In genomic region chr11:12149672-12150225, GRCh38 we compare ENCODE assay signal across 1 cellular context.
TF ChIP-seq lines count a peak whose summit lies in the region.

No MANE protein-coding gene starts in this region.

TF ChIP-seq in K562, 482 proteins besides CTCF, POLR2A, EP300 and RAD21 (continued from another document and continues in another):
- no peak for TF ChIP-seq ZNF518B (CRISPR knock-in tag; IDR thresholded peaks at IDR 0.05)
- TF ChIP-seq BCLAF1 (IDR thresholded peaks at IDR 0.05; ENCODE audit: borderline replicate concordance in 1 of 2, control insufficient read depth in 1 of 2, low read depth in 2 of 2, low read length in 1 of 2): peak in 1 of 2 experiments; percentile 71; a peak in 1 of 4 replicates
- TF ChIP-seq RREB1 (CRISPR knock-in tag; IDR thresholded peaks at IDR 0.05): peak; percentile 73; the same call in 1 of the 2 replicates
- TF ChIP-seq PRDM10 (IDR thresholded peaks at IDR 0.05; ENCODE audit: partially characterized antibody): peak; percentile 81
- TF ChIP-seq XRCC5 (IDR thresholded peaks at IDR 0.05; ENCODE audit: low read depth, low read length): no peak
- no peak for TF ChIP-seq NFATC3 (IDR thresholded peaks at IDR 0.05)
- TF ChIP-seq MITF (IDR thresholded peaks at IDR 0.05): no peak
- no peak for TF ChIP-seq SREBF2 (CRISPR knock-in tag; IDR thresholded peaks at IDR 0.05)
- peak; percentile 65 for TF ChIP-seq VEZF1 (CRISPR knock-in tag; IDR thresholded peaks at IDR 0.05)
- peak; percentile 79 to 81 for TF ChIP-seq TRIM24 (IDR thresholded peaks at IDR 0.05)
- no peak for TF ChIP-seq HMG20A (CRISPR knock-in tag; conservative IDR thresholded peaks at IDR 0.05)
- TF ChIP-seq XRCC4 (IDR thresholded peaks at IDR 0.05; ENCODE audit: extremely low read depth, insufficient read depth, insufficient read length): no peak
- peak; percentile 55; the same call in 1 of the 2 replicates for TF ChIP-seq ARID3A (IDR thresholded peaks at IDR 0.05; ENCODE audit: borderline replicate concordance, low read depth, low read length)
- peak; percentile 87 for TF ChIP-seq NCOR1 (IDR thresholded peaks at IDR 0.05)
- TF ChIP-seq NBN (IDR thresholded peaks at IDR 0.05; ENCODE audit: low read depth): peak; percentile 64
- TF ChIP-seq KHSRP (IDR thresholded peaks at IDR 0.05): 0 out of 2 replicates have a peak, but pooled peaks have one; percentile 49
- no peak for TF ChIP-seq KDM2B (CRISPR knock-in tag; IDR thresholded peaks at IDR 0.05)
- TF ChIP-seq ZBTB43 (CRISPR knock-in tag; IDR thresholded peaks at IDR 0.05): no peak
- TF ChIP-seq BDP1 (IDR thresholded peaks at IDR 0.05; ENCODE audit: insufficient read depth, insufficient read length): no peak
- peak; percentile 22 to 71; a peak in 2 of 4 replicates for TF ChIP-seq MAZ (CRISPR knock-in tag; conservative IDR thresholded peaks at IDR 0.05 in 1 of 2, IDR thresholded peaks at IDR 0.05 in 1 of 2)
- TF ChIP-seq CEBPG (CRISPR knock-in tag; IDR thresholded peaks at IDR 0.05): no peak; the same call in 1 of the 2 replicates
- peak in 1 of 2 experiments; percentile 53; a peak in 1 of 4 replicates for TF ChIP-seq CEBPG (tag; conservative IDR thresholded peaks at IDR 0.05 in 1 of 2, IDR thresholded peaks at IDR 0.05 in 1 of 2)
- no peak for TF ChIP-seq ZNF449 (CRISPR knock-in tag; IDR thresholded peaks at IDR 0.05)
- no peak for TF ChIP-seq TCFL5 (CRISPR knock-in tag; conservative IDR thresholded peaks at IDR 0.05)
- TF ChIP-seq NR4A1 (CRISPR knock-in tag; IDR thresholded peaks at IDR 0.05): 0 out of 2 replicates have a peak, but pooled peaks have one; percentile 29
- no peak for TF ChIP-seq NR4A1 (tag; IDR thresholded peaks at IDR 0.05)
- no peak for TF ChIP-seq BRF1 (IDR thresholded peaks at IDR 0.05; ENCODE audit: borderline replicate concordance, extremely low read depth, insufficient read length)
- TF ChIP-seq U2AF2 (optimal IDR thresholded peaks at IDR 0.05; ENCODE audit: low read depth, low read length): no peak
- 0 out of 2 replicates have a peak, but pooled peaks have one; percentile 0 for TF ChIP-seq SMC3 (conservative IDR thresholded peaks at IDR 0.05; ENCODE audit: insufficient read depth, low read depth, low read length)
- no peak for TF ChIP-seq TBL1XR1 (IDR thresholded peaks at IDR 0.05; ENCODE audit: low read length in 2 of 2)
